Comparison of ENCODE assay signal across 20 cellular contexts in genomic region chrX:124665878-124666425, GRCh38.
DNase-seq lines count a peak whose midpoint lies in the region; ATAC-seq and TF ChIP-seq lines count a peak whose summit lies in the region.
"Had no signal": no experiment of that assay in that cellular context is flagged by ENCODE, and none has a peak within 500 bp of the region (broad histone marks: within the 10 kb centered on the region; RNA-seq: fewer than 3 reads in every experiment).

No MANE protein-coding gene starts in this region.

- no peaks in the 10 kb centered on the region for H3K27me3 Mint-ChIP-seq in WTC11 (ENCODE audit: low read depth)
- H3K27me3 Mint-ChIP-seq: IgD-negative memory B cell had no signal

- no peaks in the 10 kb centered on the region for H3K9me3 ChIP-seq in mesodermal cell (ENCODE audit: control insufficient read depth, low read length)
- H3K9me3 ChIP-seq: BLaER1, Caco-2 had no signal

- DNase-seq in NCI-H1092 treated with DMSO at 0.1 percent for 48 hours (lab: John Stamatoyannopoulos, UW) (peak; percentile 72), NCI-H1092 (lab: John Stamatoyannopoulos, UW) (no peak), WTC11 (ENCODE audit: low spot score) (no peak), NCI-H2029 treated with DMSO at 0.1 percent for 48 hours (lab: John Stamatoyannopoulos, UW) (no peak), Kasumi-1 (lab: John Stamatoyannopoulos, UW) (no peak), NCI-H226 (no peak)
- DNase-seq: AML-193; Caco-2; CD8-positive, alpha-beta memory T cell; DND-41; GF-D8; GOT3; HCEC 1CT; HFFc6 had no signal

- no peak overlapping the region for H3K4me3 ChIP-seq in mesodermal cell (ENCODE audit: extremely low read depth, insufficient read depth, low read length, poor library complexity, severe bottlenecking)
- H3K4me3 ChIP-seq: BLaER1 had no signal

- no peak overlapping the region for H3K4me3 Mint-ChIP-seq in WTC11
- H3K4me3 Mint-ChIP-seq: CD8-positive, alpha-beta memory T cell; HFFc6; IgD-negative memory B cell had no signal

- peak overlapping the region; percentile 41 for H3K27ac ChIP-seq in mesodermal cell (ENCODE audit: low read depth, low read length, severe bottlenecking)
- H3K27ac ChIP-seq: 22Rv1, BLaER1, HL-60 had no signal

- WGBS in mesodermal cell (ENCODE audit: insufficient coverage in 2 of 2), 2 experiments = 80% methylated on average over 1 of the region's 4 CpGs; no CpG with 5 or more reads in 1 of the 2 experiments

- H3K9me3 Mint-ChIP-seq in WTC11 = no peaks in the 10 kb centered on the region
- H3K9me3 Mint-ChIP-seq: HFFc6 had no signal

- H3K4me1 ChIP-seq in mesodermal cell (ENCODE audit: control insufficient read depth, insufficient read depth, low read length, poor library complexity, severe bottlenecking) = no peaks in the 10 kb centered on the region
- H3K4me1 ChIP-seq: BLaER1, Caco-2 had no signal

- POLR2A ChIA-PET in WTC11 (lab: Charles Lee) = no interaction called here

- no peak for TF ChIP-seq CTCF in WTC11 (IDR thresholded peaks at IDR 0.05)

- CTCF ChIA-PET in WTC11 (lab: Charles Lee) = no interaction called here

- peak overlapping the region; percentile 92 for H3K27ac Mint-ChIP-seq in WTC11
- H3K27ac Mint-ChIP-seq: HFFc6, IgD-negative memory B cell had no signal

- peaks cover 25% of the 10 kb centered on the region for H3K4me1 Mint-ChIP-seq in WTC11
- H3K4me1 Mint-ChIP-seq: IgD-negative memory B cell had no signal

- no peaks in the 10 kb centered on the region for H3K36me3 ChIP-seq in mesodermal cell (ENCODE audit: control insufficient read depth, insufficient read depth, low read length)
- H3K36me3 ChIP-seq: BLaER1 had no signal

- no peaks in the 10 kb centered on the region for H3K36me3 Mint-ChIP-seq in WTC11
- H3K36me3 Mint-ChIP-seq: CD8-positive, alpha-beta memory T cell; IgD-negative memory B cell had no signal

- ATAC-seq in WTC11 (no peak), HG03457 (IDR thresholded peaks at IDR 0.05; ENCODE audit: unreplicated experiment) (no peak)

TF ChIP-seq in WTC11, 78 proteins besides CTCF, POLR2A, EP300 and RAD21:
- TF ChIP-seq SOX15 (CRISPR knock-in tag; IDR thresholded peaks at IDR 0.05) (no peak), HMGA2 (CRISPR knock-in tag; IDR thresholded peaks at IDR 0.05) (no peak), MYBL2 (CRISPR knock-in tag; IDR thresholded peaks at IDR 0.05) (no peak), ATF6 (CRISPR knock-in tag; IDR thresholded peaks at IDR 0.05) (no peak), ETV6 (CRISPR knock-in tag; IDR thresholded peaks at IDR 0.05) (no peak), RELA (CRISPR knock-in tag; IDR thresholded peaks at IDR 0.05; ENCODE audit: borderline replicate concordance) (no peak), IRF2 (CRISPR knock-in tag; IDR thresholded peaks at IDR 0.05; ENCODE audit: borderline replicate concordance, low read depth) (no peak), RORB (CRISPR knock-in tag; IDR thresholded peaks at IDR 0.05) (no peak), IRF1 (CRISPR knock-in tag; IDR thresholded peaks at IDR 0.05) (no peak)
